16 cellular contexts compared by ENCODE assay signal in the genomic region with DNA sequence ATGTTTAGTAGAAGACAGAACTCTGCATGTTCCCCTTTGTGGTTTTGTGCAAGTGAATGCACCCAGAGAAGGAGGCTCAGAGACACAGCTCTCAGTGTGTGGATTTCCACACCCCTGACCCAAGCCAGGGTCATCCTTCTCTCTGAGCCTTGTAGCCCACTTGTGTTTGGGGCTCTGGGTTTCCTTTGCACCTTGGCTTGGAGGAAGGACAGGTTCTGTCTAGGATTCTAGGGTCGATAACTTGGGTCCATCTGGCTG. TPM values are rescaled to one million over a fixed set of nuclear protein-coding genes. Genes with fewer than 3 reads are reported as not detected.
"Had no signal": no experiment of that assay in that cellular context is flagged by ENCODE, and none has a peak within 500 bp of the region (broad histone marks: within the 10 kb centered on the region; RNA-seq: fewer than 3 reads in every experiment).

No MANE protein-coding gene starts in this region.

- H3K4me3 ChIP-seq: colonic mucosa, esophagus squamous epithelium, left ventricle myocardium inferior, stomach, testis, upper lobe of left lung had no signal

- DNase-seq: activated CD4-positive, alpha-beta T cell treated with anti-CD3 and anti-CD28 coated beads, Interleukin-2, amount 50 U/mL, for 1 hour; activated CD8-positive, alpha-beta memory T cell treated with anti-CD3 and anti-CD28 coated beads for 24 hours; activated gamma-delta T cell treated with Interleukin-2 at 50 U/mL for 16 hours; colonic mucosa; esophagus squamous epithelium; kidney; left ventricle myocardium inferior; mesendoderm; stimulated activated CD4-positive, alpha-beta T cell treated with anti-CD3 and anti-CD28 coated beads, Interleukin-12 subunit alpha, Interleukin-12 subunit beta, amount 100 ng/mL, for 4 hours; stimulated activated CD4-positive, alpha-beta T cell treated with anti-CD3 and anti-CD28 coated beads, Interleukin-2, amount 100 ng/mL, for 24 hours; stomach; testis; upper lobe of left lung had no signal

- H3K27ac ChIP-seq: colonic mucosa, esophagus squamous epithelium, left ventricle myocardium inferior, stomach, testis, upper lobe of left lung had no signal

- ATAC-seq: activated CD4-positive, CD25-positive, alpha-beta regulatory T cell treated with anti-CD3 and anti-CD28 coated beads, Interleukin-2, amount 50 U/mL, for 24 hours had no signal

- H3K9me3 ChIP-seq: colonic mucosa, esophagus squamous epithelium, left ventricle myocardium inferior, stomach, testis, upper lobe of left lung had no signal

- H3K27me3 ChIP-seq: colonic mucosa, testis, upper lobe of left lung had no signal

- H3K36me3 ChIP-seq: colonic mucosa, esophagus squamous epithelium, stomach, upper lobe of left lung had no signal

- H3K4me1 ChIP-seq: colonic mucosa, esophagus squamous epithelium, testis had no signal

RNA-seq across cellular contexts. Expression of a gene that starts 27.2 kb away (rescaled TPM):
- total RNA-seq: colonic mucosa, esophagus squamous epithelium, kidney, left ventricle myocardium inferior, neural crest cell, osteocyte, stomach, upper lobe of left lung had no signal
